Comparison of ENCODE assay signal across 8 cellular contexts in genomic region chr3:197749315-197749600, GRCh38. TPM values are rescaled to one million over a fixed set of nuclear protein-coding genes. Genes with fewer than 3 reads are reported as not detected.
A peak's percentile ranks its signal among the peaks of the same experiment; 100 is the strongest.
DNase-seq lines count a peak whose midpoint lies in the region; ATAC-seq and TF ChIP-seq lines count a peak whose summit lies in the region.

No MANE protein-coding gene starts in this region.

- peaks cover 30% of the 10 kb centered on the region for H3K27me3 Mint-ChIP-seq in WTC11 (ENCODE audit: low read depth)
- H3K27me3 Mint-ChIP-seq in endothelial cell (ENCODE audit: unreplicated experiment): no peaks in the 10 kb centered on the region
- no peaks in the 10 kb centered on the region for H3K27me3 Mint-ChIP-seq in naive B cell

- H3K36me3 Mint-ChIP-seq in WTC11: no peaks in the 10 kb centered on the region
- peaks cover 9% of the 10 kb centered on the region for H3K36me3 Mint-ChIP-seq in endothelial cell (ENCODE audit: low read depth, unreplicated experiment)
- H3K36me3 Mint-ChIP-seq in naive B cell: no peaks in the 10 kb centered on the region

- no peak for TF ChIP-seq EP300 in upper lobe of left lung (IDR thresholded peaks at IDR 0.05)

- peak; percentile 39 to 64 for DNase-seq in NOMO-1 (lab: John Stamatoyannopoulos, UW; ENCODE audit: unreplicated experiment in 2 of 2)
- DNase-seq in NOMO-1 treated with dmso at 0.1 percent for 144 hours (lab: John Stamatoyannopoulos, UW; ENCODE audit: unreplicated experiment): no peak
- DNase-seq in NB4 (ENCODE audit: low read depth): no peak
- DNase-seq in WTC11 (ENCODE audit: low spot score): peak; percentile 60
- no peak for DNase-seq in endothelial cell (ENCODE audit: low spot score)
- DNase-seq in naive B cell: no peak
- DNase-seq in upper lobe of left lung: peak in 1 of 2 donors; percentile 43

- ATAC-seq in WTC11: peak; percentile 58
- peak; percentile 56 to 57 for ATAC-seq in naive B cell (ENCODE audit: low read depth in 2 of 2)
- ATAC-seq in upper lobe of left lung (ENCODE audit: low FRiP score in 2 of 2): peak; percentile 46 to 65

- no peaks in the 10 kb centered on the region for H3K4me1 ChIP-seq in HEK293 (ENCODE audit: control insufficient read depth, insufficient read depth, low read length)
- H3K4me1 ChIP-seq in upper lobe of left lung: peaks cover 16 to 34% (median 28%) of the 10 kb centered on the region in 4 donors

- H3K4me3 ChIP-seq in HEK293 (ENCODE audit: low read depth, low read length) (peak overlapping the region; percentile 77), NB4 (ENCODE audit: low read depth, low read length) (peak overlapping the region; percentile 38), upper lobe of left lung (peak overlapping the region; percentile 44 to 94 (median 88))

- H3K9me3 ChIP-seq in HEK293 (ENCODE audit: control insufficient read depth, insufficient read depth, low read depth, low read length) (no peaks in the 10 kb centered on the region), upper lobe of left lung (no peaks in the 10 kb centered on the region)

- POLR2A ChIA-PET in HEK293 (lab: Yijun Ruan, JAX): interaction anchor here (0.8 to 1.2 kb wide), 2 partner anchors 13 to 37 kb away, joined by 3 to 5 read pairs; partner anchors contain the start of gene RUBCN
- POLR2A ChIA-PET in WTC11 (lab: Charles Lee): interaction anchor here (0.6 to 0.8 kb wide), 2 partner anchors 12 to 19 kb away, joined by 3 read pairs; no protein-coding TSS in a partner anchor

- H3K4me3 Mint-ChIP-seq in WTC11: peak overlapping the region; percentile 89
- peak overlapping the region; percentile 97 for H3K4me3 Mint-ChIP-seq in endothelial cell (ENCODE audit: unreplicated experiment)
- H3K4me3 Mint-ChIP-seq in naive B cell: peak overlapping the region; percentile 90 to 98 (median 96)

- H3K9me3 Mint-ChIP-seq in WTC11 (0 out of 2 replicates have a peak, but pooled peaks cover 4% of the 10 kb centered on the region), endothelial cell (ENCODE audit: unreplicated experiment) (no peaks in the 10 kb centered on the region), naive B cell (no peaks in the 10 kb centered on the region)

- H3K4me1 Mint-ChIP-seq in WTC11: peaks cover 29% of the 10 kb centered on the region
- peaks cover 14% of the 10 kb centered on the region for H3K4me1 Mint-ChIP-seq in endothelial cell (ENCODE audit: unreplicated experiment)
- peaks cover 25 to 33% (median 30%) of the 10 kb centered on the region in 3 donors for H3K4me1 Mint-ChIP-seq in naive B cell

- H3K27ac Mint-ChIP-seq in WTC11 (peak overlapping the region; percentile 84; the same call in 1 of the 2 replicates), endothelial cell (ENCODE audit: unreplicated experiment) (peak overlapping the region; percentile 28), naive B cell (peak overlapping the region; percentile 83 to 100 (median 96))

- TF ChIP-seq POLR2A in NB4 (IDR thresholded peaks at IDR 0.05; ENCODE audit: extremely low read depth, insufficient read length) (no peak), upper lobe of left lung (IDR thresholded peaks at IDR 0.05) (no peak)

- CTCF ChIA-PET in HEK293 (lab: Yijun Ruan, JAX): no interaction called here
- CTCF ChIA-PET in WTC11 (lab: Charles Lee): no interaction called here

- TF ChIP-seq CTCF in HEK293 (tag by site-specific recombination; IDR thresholded peaks at IDR 0.05) (no peak), NB4 (IDR thresholded peaks at IDR 0.05; ENCODE audit: low read depth, low read length) (no peak), WTC11 (IDR thresholded peaks at IDR 0.05) (no peak), endothelial cell (IDR thresholded peaks at IDR 0.05; ENCODE audit: unreplicated experiment) (no peak), upper lobe of left lung (IDR thresholded peaks at IDR 0.05) (no peak)

- H3K27ac ChIP-seq in HEK293 (ENCODE audit: extremely low read depth, low read depth, low read length): peak overlapping the region; percentile 85; the same call in 1 of the 2 replicates
- H3K27ac ChIP-seq in upper lobe of left lung: peak overlapping the region; percentile 94 to 99 (median 94)

- H3K36me3 ChIP-seq in HEK293 (ENCODE audit: control insufficient read depth in 2 of 2, insufficient read depth in 1 of 2, low read length in 2 of 2) (no peaks in the 10 kb centered on the region), upper lobe of left lung (no peaks in the 10 kb centered on the region)

- WGBS in upper lobe of left lung, 2 donors: 0% methylated on average over 3 to 18 of the region's 18 CpGs

- no peaks in the 10 kb centered on the region for H3K27me3 ChIP-seq in upper lobe of left lung

TF ChIP-seq in HEK293, 187 proteins besides CTCF, POLR2A, EP300 and RAD21 (continues in another document):
- TF ChIP-seq ZNF785 (tag by site-specific recombination; IDR thresholded peaks at IDR 0.05): no peak
- peak; percentile 11; the same call in 1 of the 2 replicates for TF ChIP-seq ZXDB (tag by site-specific recombination; IDR thresholded peaks at IDR 0.05)
- TF ChIP-seq ZBTB17 (tag by site-specific recombination; IDR thresholded peaks at IDR 0.05): peak; percentile 100
- peak; percentile 74 for TF ChIP-seq ZBTB44 (tag by site-specific recombination; IDR thresholded peaks at IDR 0.05)
- TF ChIP-seq GLI4 (tag by site-specific recombination; IDR thresholded peaks at IDR 0.05): 0 out of 2 replicates have a peak, but pooled peaks have one; percentile 13

TF ChIP-seq in WTC11, 78 proteins besides CTCF, POLR2A, EP300 and RAD21:
- no peak for TF ChIP-seq ZNF232 (CRISPR knock-in tag; IDR thresholded peaks at IDR 0.05)
- no peak for TF ChIP-seq ZNF671 (CRISPR knock-in tag; IDR thresholded peaks at IDR 0.05)
- 0 out of 2 replicates have a peak, but pooled peaks have one; percentile 20 for TF ChIP-seq ZBTB43 (CRISPR knock-in tag; IDR thresholded peaks at IDR 0.05)
- TF ChIP-seq TCF7 (CRISPR knock-in tag; IDR thresholded peaks at IDR 0.05; ENCODE audit: low read depth): 0 out of 2 replicates have a peak, but pooled peaks have one; percentile 39
- TF ChIP-seq CREM (CRISPR knock-in tag; IDR thresholded peaks at IDR 0.05): 0 out of 2 replicates have a peak, but pooled peaks have one; percentile 7
- TF ChIP-seq GTF2I (CRISPR knock-in tag; conservative IDR thresholded peaks at IDR 0.05): no peak
- TF ChIP-seq MAX (CRISPR knock-in tag; IDR thresholded peaks at IDR 0.05): peak; percentile 3; the same call in 1 of the 2 replicates
- TF ChIP-seq ATF6 (CRISPR knock-in tag; IDR thresholded peaks at IDR 0.05): no peak
- TF ChIP-seq ELF4 (CRISPR knock-in tag; IDR thresholded peaks at IDR 0.05; ENCODE audit: low read depth): no peak
- no peak for TF ChIP-seq ZNF512 (CRISPR knock-in tag; IDR thresholded peaks at IDR 0.05; ENCODE audit: borderline replicate concordance)
- 0 out of 2 replicates have a peak, but pooled peaks have one; percentile 8 for TF ChIP-seq NFE2L1 (CRISPR knock-in tag; IDR thresholded peaks at IDR 0.05)

RNA-seq across cellular contexts. Expression of gene FYTTD1, which starts 0.4 kb away (rescaled TPM):
- total RNA-seq in WTC11 (2021): 21.4 to 24.5 TPM (median 23.7 TPM) in 3 replicates
- total RNA-seq in endothelial cell (ENCODE audit: unreplicated experiment): 65.3 TPM
- 10 to 100 TPM; 64.2 to 78.5 (median 68.8) TPM for polyA plus RNA-seq in naive B cell (ENCODE audit: low read depth in 6 of 6)
- total RNA-seq in upper lobe of left lung: 10 to 100 TPM; 25.5 to 50.0 (median 37.5) TPM

RNA-seq across cellular contexts. Expression of gene RUBCN, which starts 12.6 kb away (rescaled TPM):
- total RNA-seq in WTC11 (2021): 21.8 to 22.9 TPM (median 22.9 TPM) in 3 replicates
- 35.0 TPM for total RNA-seq in endothelial cell (ENCODE audit: unreplicated experiment)
- polyA plus RNA-seq in naive B cell (ENCODE audit: low read depth in 6 of 6): 10 to 100 TPM; 20.0 to 46.9 (median 24.8) TPM
- 100 to 1,000 TPM in 1 of 6 donors, 10 to 100 TPM in 5; 34.8 to 103 (median 51.2) TPM for total RNA-seq in upper lobe of left lung

RNA-seq across cellular contexts. Expression of gene LRCH3, which starts 41.8 kb away (rescaled TPM):
- 63.6 to 68.7 TPM (median 64.4 TPM) in 3 replicates for total RNA-seq in WTC11 (2021)
- total RNA-seq in endothelial cell (ENCODE audit: unreplicated experiment): 62.2 TPM
- 10 to 100 TPM; 10.2 to 26.0 (median 13.9) TPM for polyA plus RNA-seq in naive B cell (ENCODE audit: low read depth in 6 of 6)
- total RNA-seq in upper lobe of left lung: 10 to 100 TPM; 24.6 to 68.1 (median 34.2) TPM

Comparison
In these comparisons a context has a peak if more than half of its experiments do, and no peak if none do; other contexts are left out.
1. DNase-seq: peak in NOMO-1 (2 of 2) and WTC11 (single experiment); none in NOMO-1 treated with dmso at 0.1 percent for 144 hours (single experiment), NB4 (single experiment), endothelial cell (single experiment) and naive B cell (single experiment).
2. H3K4me3 ChIP-seq: peak in every context shown above with its lines; median percentile 88 in upper lobe of left lung; 77 in HEK293; 38 in NB4.
3. H3K27ac Mint-ChIP-seq: peak in every context shown above with its lines; median percentile 96 in naive B cell; 84 in WTC11; 28 in endothelial cell.
4. Peak in every context shown above with its lines, with median percentiles within 50 percentile points of each other: ATAC-seq and H3K4me3 Mint-ChIP-seq.